Comparison of ENCODE assay signal across 17 cellular contexts in the genomic region with DNA sequence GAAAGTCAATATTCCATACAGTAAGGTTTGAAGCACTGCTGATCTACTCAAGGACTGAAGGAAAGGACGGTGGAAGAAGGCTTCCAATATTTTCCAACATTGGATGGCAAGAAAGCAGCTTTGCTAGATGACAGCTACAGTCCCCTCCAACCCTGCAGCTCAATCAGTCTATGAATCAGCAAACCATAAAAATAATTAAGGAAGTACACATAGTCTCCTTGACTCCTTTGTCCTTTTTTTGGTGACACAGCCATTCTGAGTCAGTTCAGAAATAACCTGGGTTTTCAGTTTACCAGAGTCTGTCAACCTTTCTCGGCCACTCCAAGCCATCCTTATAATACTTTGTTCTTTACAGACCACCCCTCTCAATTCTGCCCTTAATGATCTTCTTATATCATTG.
DNase-seq lines count a peak whose midpoint lies in the region; ATAC-seq, FAIRE-seq and TF ChIP-seq lines count a peak whose summit lies in the region.
"Had no signal": no experiment of that assay in that cellular context is flagged by ENCODE, and none has a peak within 500 bp of the region (broad histone marks: within the 10 kb centered on the region; RNA-seq: fewer than 3 reads in every experiment).

No MANE protein-coding gene starts in this region.

- DNase-seq in Daoy (ENCODE audit: low read depth): peak; percentile 47
- DNase-seq in M059J (ENCODE audit: low read depth): peak; percentile 91
- peak; percentile 51 for DNase-seq in brain microvascular endothelial cell
- no peak for DNase-seq in osteocyte (ENCODE audit: extremely low spot score, unreplicated experiment)
- no peak for DNase-seq in SHP77 (lab: John Stamatoyannopoulos, UW)
- no peak for DNase-seq in NCI-H2227 (lab: John Stamatoyannopoulos, UW; ENCODE audit: unreplicated experiment)
- no peak for DNase-seq in GM12892 (ENCODE audit: insufficient read length)
- DNase-seq: activated B cell treated with CpG ODN at 0.5 μM for 24 hours; C1 segment of cervical spinal cord; hippocampal formation; MG63; NCI-H524 treated with DMSO at 0.1 percent for 48 hours; nucleus accumbens; SHP77 treated with DMSO at 0.1 percent for 48 hours; stimulated activated CD4-positive, alpha-beta T cell treated with anti-CD3 and anti-CD28 coated beads, Interleukin-4, amount 100 ng/mL, for 1 hour; stimulated activated naive CD4-positive, alpha-beta T cell treated with Interleukin-2 at 50 U/mL for 16 hours had no signal

- TF ChIP-seq CTCF in brain microvascular endothelial cell (IDR thresholded peaks at IDR 0.05; ENCODE audit: low read depth, low read length, missing control alignments) (no peak), osteocyte (IDR thresholded peaks at IDR 0.05) (no peak)

- peaks cover 11% of the 10 kb centered on the region for H3K9me3 Mint-ChIP-seq in osteocyte (ENCODE audit: unreplicated experiment)
- H3K9me3 Mint-ChIP-seq: activated B cell treated with CpG ODN at 0.5 μM for 24 hours had no signal

- in situ Hi-C loops in brain microvascular endothelial cell (cut with HindIII; ENCODE audit: low pct_ligation_motif_present, low sequenced_read_pairs): no loop called here

- no peak for TF ChIP-seq POLR2A in GM12892 (IDR thresholded peaks at IDR 0.05; ENCODE audit: low read depth, low read length)

- ATAC-seq in HG02588 (IDR thresholded peaks at IDR 0.05; ENCODE audit: unreplicated experiment): no peak

- H3K27me3 ChIP-seq in brain microvascular endothelial cell (replicated peaks): no peaks in the 10 kb centered on the region
- H3K27me3 ChIP-seq: MG63 had no signal

- peaks cover 4% of the 10 kb centered on the region for H3K36me3 Mint-ChIP-seq in osteocyte (ENCODE audit: unreplicated experiment)

- H3K4me3 Mint-ChIP-seq in osteocyte (ENCODE audit: unreplicated experiment): no peak overlapping the region
- H3K4me3 Mint-ChIP-seq: activated B cell treated with CpG ODN at 0.5 μM for 24 hours had no signal

- H3K27ac Mint-ChIP-seq in osteocyte (ENCODE audit: unreplicated experiment): peak overlapping the region; percentile 88
- H3K27ac Mint-ChIP-seq: activated B cell treated with CpG ODN at 0.5 μM for 24 hours had no signal

- H3K36me3 ChIP-seq in brain microvascular endothelial cell (replicated peaks): no peaks in the 10 kb centered on the region
- H3K36me3 ChIP-seq: MG63 had no signal

- peak overlapping the region; percentile 90 for H3K27ac ChIP-seq in brain microvascular endothelial cell

- H3K4me1 Mint-ChIP-seq in osteocyte (ENCODE audit: unreplicated experiment): peaks cover 60% of the 10 kb centered on the region
- H3K4me1 Mint-ChIP-seq: activated B cell treated with CpG ODN at 0.5 μM for 24 hours had no signal

- no peaks in the 10 kb centered on the region for H3K27me3 Mint-ChIP-seq in osteocyte (ENCODE audit: unreplicated experiment)
- H3K27me3 Mint-ChIP-seq: activated B cell treated with CpG ODN at 0.5 μM for 24 hours had no signal

- H3K4me3 ChIP-seq in brain microvascular endothelial cell (ENCODE audit: low read depth, low read length): no peak overlapping the region
- H3K4me3 ChIP-seq: MG63 had no signal

- no peak for FAIRE-seq in GM12892 (lab: Jason Lieb, UNC)

Comparison
In these comparisons a context has a peak if more than half of its experiments do, and no peak if none do; other contexts are left out.
1. DNase-seq: peak in Daoy (single experiment), M059J (single experiment) and brain microvascular endothelial cell (single experiment); none in osteocyte (single experiment), SHP77 (0 of 2), NCI-H2227 (single experiment) and GM12892 (single experiment).